Comparison of ENCODE assay signal across 7 cellular contexts in genomic region chr14:102363182-102363952, GRCh38. TPM values are rescaled to one million over a fixed set of nuclear protein-coding genes. Genes with fewer than 3 reads are reported as not detected.
DNase-seq lines count a peak whose midpoint lies in the region; TF ChIP-seq lines count a peak whose summit lies in the region.

No MANE protein-coding gene starts in this region.

- in situ Hi-C loops in GM23248 (cut with MboI) = no loop called here

- peak overlapping the region; percentile 91 for H3K4me2 ChIP-seq in GM23248 (ENCODE audit: unreplicated experiment)

- peak overlapping the region; percentile 98 for H3K9ac ChIP-seq in GM23248

- H3K36me3 ChIP-seq in GM23248 (ENCODE audit: low read depth) (peaks cover 7% of the 10 kb centered on the region; the same call in 1 of the 2 replicates), neuron (ENCODE audit: insufficient read depth, low read length) (peaks cover under 1% of the 10 kb centered on the region), uterus (no peaks in the 10 kb centered on the region)

- 0 out of 2 replicates have a peak, but pooled peaks cover 5% of the 10 kb centered on the region for H4K20me1 ChIP-seq in GM23248 (ENCODE audit: insufficient read depth)

- intact Hi-C loops in uterus (cut with DNase I; ENCODE audit: low total_unique reads) = no loop called here

- H3F3A ChIP-seq in GM23248 (ENCODE audit: insufficient read depth) = peaks cover 15% of the 10 kb centered on the region; the same call in 1 of the 2 replicates

- H3K79me2 ChIP-seq in GM23248 (ENCODE audit: insufficient read depth) = peaks cover 73% of the 10 kb centered on the region

- 1 to 2% methylated on average over 31 to 53 of the region's 53 CpGs for WGBS in GM23248 (ENCODE audit: low coverage in 1 of 2, low lambda C conversion rate in 2 of 2, missing lambda C conversion rate in 2 of 2), 2 experiments

- H3K4me3 ChIP-seq in GM23248 (peak overlapping the region; percentile 99), LNCaP clone FGC (ENCODE audit: low read depth, low read length) (peak overlapping the region; percentile 74), foreskin fibroblast (ENCODE audit: low read depth in 1 of 2, low read length in 2 of 2) (peak overlapping the region; percentile 84 to 97), neuron (ENCODE audit: low read length) (peak overlapping the region; percentile 95), uterus (peak overlapping the region; percentile 65 to 77)

- TF ChIP-seq POLR2A in uterus (IDR thresholded peaks at IDR 0.05) = no peak

- H3K4me1 ChIP-seq in GM23248 (ENCODE audit: insufficient read depth) = peaks cover 16% of the 10 kb centered on the region
- peaks cover 17% of the 10 kb centered on the region for H3K4me1 ChIP-seq in neuron (ENCODE audit: insufficient read depth, low read length)
- H3K4me1 ChIP-seq in uterus = peaks cover 3 to 8% of the 10 kb centered on the region in 2 donors

- no peak for TF ChIP-seq CTCF in GM10266 (IDR thresholded peaks at IDR 0.05; ENCODE audit: control insufficient read depth, insufficient read depth, low read depth, missing control alignments)
- no peak for TF ChIP-seq CTCF in LNCaP clone FGC (IDR thresholded peaks at IDR 0.05; ENCODE audit: control insufficient read depth, extremely low read depth, insufficient read depth)
- TF ChIP-seq CTCF in foreskin fibroblast (IDR thresholded peaks at IDR 0.05; ENCODE audit: low read depth, low read length) = no peak
- TF ChIP-seq CTCF in uterus (IDR thresholded peaks at IDR 0.05) = no peak

- H3K27ac ChIP-seq in GM23248 (peak overlapping the region; percentile 91), uterus (peak overlapping the region; percentile 83 to 92)

- H3K27me3 ChIP-seq in GM23248 (replicated peaks; ENCODE audit: insufficient read depth) (no peaks in the 10 kb centered on the region), neuron (ENCODE audit: insufficient read depth, low read length) (no peaks in the 10 kb centered on the region), uterus (no peaks in the 10 kb centered on the region)

- DNase-seq in GM10266 (ENCODE audit: extremely low spot score) (peak; percentile 26), GM23248 (peak; percentile 85), LNCaP clone FGC (ENCODE audit: low read depth) (no peak), foreskin fibroblast (peak; percentile 50 to 73), uterus (no peak)
- peak; percentile 62 to 64 for DNase-seq in activated T-cell treated with anti-CD3 and anti-CD28 coated beads, Interleukin-2, amount 50 U/mL, for 48 hours

- H3K9me3 ChIP-seq in GM23248 (ENCODE audit: low read depth) (no peaks in the 10 kb centered on the region), neuron (ENCODE audit: low read length) (no peaks in the 10 kb centered on the region), uterus (no peaks in the 10 kb centered on the region)

- H3K9me2 ChIP-seq in GM23248 (ENCODE audit: insufficient read depth) = no peaks in the 10 kb centered on the region

- H2AFZ ChIP-seq in GM23248 (peak overlapping the region; percentile 96), neuron (ENCODE audit: low read depth, low read length) (peak overlapping the region; percentile 84)

RNA-seq across cellular contexts. Expression of gene TECPR2, which starts 0.6 kb away (rescaled TPM):
- total RNA-seq in GM23248 (2014; rRNA removed; shearing (Covaris generic)) = 10.1 and 15.8 TPM in 2 replicates
- 9.1 and 11.4 TPM in 2 replicates for polyA plus RNA-seq in GM23248 (2016; fragmentation: Nextera tagmentation; extraction: Ambion mirVana)
- 10 to 100 TPM; 14.1 to 43.1 (median 23.8) TPM for total RNA-seq in uterus

RNA-seq across cellular contexts. Expression of gene CINP, which starts 0.7 kb away (rescaled TPM):
- total RNA-seq in GM23248 (2014; rRNA removed; shearing (Covaris generic)) = 45.7 and 52.1 TPM in 2 replicates
- 60.3 and 60.5 TPM in 2 replicates for polyA plus RNA-seq in GM23248 (2016; fragmentation: Nextera tagmentation; extraction: Ambion mirVana)
- total RNA-seq in uterus = 10 to 100 TPM in 2 of 4 donors, 1 to 10 TPM in 2; 1.5 to 38.2 (median 16.3) TPM

RNA-seq across cellular contexts. Expression of gene ZNF839, which starts 43.8 kb away (rescaled TPM):
- total RNA-seq in GM23248 (2014; rRNA removed; shearing (Covaris generic)) = 6.7 and 8.4 TPM in 2 replicates
- polyA plus RNA-seq in GM23248 (2016; fragmentation: Nextera tagmentation; extraction: Ambion mirVana) = 3.5 and 4.2 TPM in 2 replicates
- 10 to 100 TPM in 2 of 4 donors, 1 to 10 TPM in 1, under 1 TPM in 1; 0.29 to 12.8 (median 6.4) TPM for total RNA-seq in uterus

RNA-seq across cellular contexts. Expression of gene MOK, which starts 58.4 kb away (rescaled TPM):
- total RNA-seq in GM23248 (2014; rRNA removed; shearing (Covaris generic)) = 34.9 and 43.4 TPM in 2 replicates
- 65.8 and 67.9 TPM in 2 replicates for polyA plus RNA-seq in GM23248 (2016; fragmentation: Nextera tagmentation; extraction: Ambion mirVana)
- 10 to 100 TPM in 2 of 4 donors, 1 to 10 TPM in 2; 1.0 to 23.0 (median 11.9) TPM for total RNA-seq in uterus

Comparison
In these comparisons a context has a peak if more than half of its experiments do, and no peak if none do; other contexts are left out.
1. DNase-seq: peak in GM10266 (single experiment), GM23248 (single experiment), activated T-cell treated with anti-CD3 and anti-CD28 coated beads, Interleukin-2, amount 50 U/mL, for 48 hours (2 of 2) and foreskin fibroblast (2 of 2); none in LNCaP clone FGC (single experiment) and uterus (0 of 2).
2. Peak in every context shown above with its lines, with median percentiles within 50 percentile points of each other: H3K4me3 ChIP-seq.